28 cellular contexts compared by ENCODE assay signal in the genomic region with DNA sequence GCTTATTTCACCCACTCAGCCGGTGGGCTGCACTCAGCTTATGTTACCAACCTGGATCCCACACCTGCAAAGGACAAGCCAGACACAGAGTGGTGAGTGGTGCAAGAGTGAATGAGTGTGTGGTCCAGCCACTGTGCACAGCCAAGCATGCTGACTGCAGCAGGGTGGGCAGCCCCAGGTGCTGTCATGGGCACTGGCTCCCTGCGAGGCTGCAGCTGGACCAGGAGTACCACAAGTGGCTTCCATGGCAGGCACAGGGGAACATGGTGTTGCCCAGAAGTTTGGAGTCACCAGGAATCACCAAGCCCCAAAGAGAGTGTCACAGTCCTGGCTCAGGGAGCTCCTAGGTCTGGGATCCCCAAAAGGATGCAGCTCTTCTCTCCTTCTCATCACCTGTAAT.
"Had no signal": no experiment of that assay in that cellular context is flagged by ENCODE, and none has a peak within 500 bp of the region (broad histone marks: within the 10 kb centered on the region; RNA-seq: fewer than 3 reads in every experiment).

No MANE protein-coding gene starts in this region.

- ATAC-seq: naive thymus-derived CD8-positive, alpha-beta T cell; pancreas; psoas muscle; right cardiac atrium; stimulated activated effector memory CD8-positive, alpha-beta T cell treated with anti-CD3 and anti-CD28 coated beads, Interleukin-12 subunit alpha, Interleukin-12 subunit beta, amount 100 ng/mL, for 72 hours had no signal

- H3K4me3 ChIP-seq: pancreas, psoas muscle, right lobe of liver, sigmoid colon, suprapubic skin, testis, tibial artery, transverse colon, vagina had no signal

- H3K4me3 Mint-ChIP-seq: naive B cell; naive thymus-derived CD8-positive, alpha-beta T cell; natural killer cell treated with Interleukin-12 subunit alpha and Interleukin-12 subunit beta and Interleukin-15 and Interleukin-18, amount 100 ng/mL, for 72 hours; nephron progenitor cell; neural crest cell; stimulated activated effector memory CD8-positive, alpha-beta T cell treated with anti-CD3 and anti-CD28 coated beads, Interleukin-12 subunit alpha, Interleukin-12 subunit beta, amount 100 ng/mL, for 72 hours; stimulated activated naive CD8-positive, alpha-beta T cell treated with anti-CD3 and anti-CD28 coated beads, Interleukin-15, Interleukin-2, amounts not matched to agents 100 ng/mL and 50 ng/mL, for 24 hours; type B pancreatic cell had no signal

- H3K9me3 ChIP-seq: neutrophil, pancreas, psoas muscle, right lobe of liver, suprapubic skin, testis, tibial artery, vagina had no signal

- H3K27me3 Mint-ChIP-seq: naive B cell; naive thymus-derived CD8-positive, alpha-beta T cell; natural killer cell treated with Interleukin-12 subunit alpha and Interleukin-12 subunit beta and Interleukin-15 and Interleukin-18, amount 100 ng/mL, for 72 hours; progenitor cell of endocrine pancreas; stimulated activated naive CD8-positive, alpha-beta T cell treated with anti-CD3 and anti-CD28 coated beads, Interleukin-15, Interleukin-2, amounts not matched to agents 100 ng/mL and 50 ng/mL, for 24 hours; type B pancreatic cell had no signal

- H3K27ac Mint-ChIP-seq: naive B cell; naive thymus-derived CD8-positive, alpha-beta T cell; natural killer cell treated with Interleukin-12 subunit alpha and Interleukin-12 subunit beta and Interleukin-15 and Interleukin-18, amount 100 ng/mL, for 72 hours; nephron progenitor cell; progenitor cell of endocrine pancreas; stimulated activated effector memory CD8-positive, alpha-beta T cell treated with anti-CD3 and anti-CD28 coated beads, Interleukin-12 subunit alpha, Interleukin-12 subunit beta, amount 100 ng/mL, for 72 hours; stimulated activated naive CD8-positive, alpha-beta T cell treated with anti-CD3 and anti-CD28 coated beads, Interleukin-15, Interleukin-2, amounts not matched to agents 100 ng/mL and 50 ng/mL, for 24 hours; type B pancreatic cell had no signal

- H3K27me3 ChIP-seq: neutrophil, pancreas, right lobe of liver, sigmoid colon, suprapubic skin, testis, tibial artery, transverse colon, vagina had no signal

- H3K36me3 Mint-ChIP-seq: naive B cell; naive thymus-derived CD8-positive, alpha-beta T cell; stimulated activated effector memory CD8-positive, alpha-beta T cell treated with anti-CD3 and anti-CD28 coated beads, Interleukin-12 subunit alpha, Interleukin-12 subunit beta, amount 100 ng/mL, for 72 hours; type B pancreatic cell had no signal

- H3K27ac ChIP-seq: neutrophil, pancreas, psoas muscle, right lobe of liver, sigmoid colon, suprapubic skin, testis, tibial artery, transverse colon, vagina had no signal

- H3K36me3 ChIP-seq: neutrophil, pancreas, right lobe of liver, sigmoid colon, suprapubic skin, tibial artery, transverse colon, vagina had no signal

- H3K4me1 ChIP-seq: pancreas, psoas muscle, right lobe of liver, sigmoid colon, suprapubic skin, testis, tibial artery, transverse colon, vagina had no signal

- H3K4me1 Mint-ChIP-seq: naive B cell; naive thymus-derived CD8-positive, alpha-beta T cell; nephron progenitor cell; neural crest cell; stimulated activated effector memory CD8-positive, alpha-beta T cell treated with anti-CD3 and anti-CD28 coated beads, Interleukin-12 subunit alpha, Interleukin-12 subunit beta, amount 100 ng/mL, for 72 hours had no signal

- DNase-seq: naive B cell; naive thymus-derived CD8-positive, alpha-beta T cell; nephron progenitor cell; nucleus accumbens; psoas muscle; right cardiac atrium; right lobe of liver; sigmoid colon; small intestine; stimulated activated CD4-positive, alpha-beta T cell treated with anti-CD3 and anti-CD28 coated beads, Interleukin-15, amount 100 ng/mL, for 24 hours; stimulated activated CD4-positive, alpha-beta T cell treated with anti-CD3 and anti-CD28 coated beads, Interleukin-2, amount 100 ng/mL, for 24 hours; stimulated activated CD4-positive, alpha-beta T cell treated with anti-CD3 and anti-CD28 coated beads, Interleukin-2, amount 100 ng/mL, for 48 hours; stimulated activated CD4-positive, alpha-beta T cell treated with anti-CD3 and anti-CD28 coated beads, Interleukin-4, amount 100 ng/mL, for 24 hours; stimulated activated naive CD4-positive, alpha-beta T cell; substantia nigra; testis; tibial artery; transverse colon had no signal
